ENCODE assay signal across 8 cellular contexts in the genomic region with DNA sequence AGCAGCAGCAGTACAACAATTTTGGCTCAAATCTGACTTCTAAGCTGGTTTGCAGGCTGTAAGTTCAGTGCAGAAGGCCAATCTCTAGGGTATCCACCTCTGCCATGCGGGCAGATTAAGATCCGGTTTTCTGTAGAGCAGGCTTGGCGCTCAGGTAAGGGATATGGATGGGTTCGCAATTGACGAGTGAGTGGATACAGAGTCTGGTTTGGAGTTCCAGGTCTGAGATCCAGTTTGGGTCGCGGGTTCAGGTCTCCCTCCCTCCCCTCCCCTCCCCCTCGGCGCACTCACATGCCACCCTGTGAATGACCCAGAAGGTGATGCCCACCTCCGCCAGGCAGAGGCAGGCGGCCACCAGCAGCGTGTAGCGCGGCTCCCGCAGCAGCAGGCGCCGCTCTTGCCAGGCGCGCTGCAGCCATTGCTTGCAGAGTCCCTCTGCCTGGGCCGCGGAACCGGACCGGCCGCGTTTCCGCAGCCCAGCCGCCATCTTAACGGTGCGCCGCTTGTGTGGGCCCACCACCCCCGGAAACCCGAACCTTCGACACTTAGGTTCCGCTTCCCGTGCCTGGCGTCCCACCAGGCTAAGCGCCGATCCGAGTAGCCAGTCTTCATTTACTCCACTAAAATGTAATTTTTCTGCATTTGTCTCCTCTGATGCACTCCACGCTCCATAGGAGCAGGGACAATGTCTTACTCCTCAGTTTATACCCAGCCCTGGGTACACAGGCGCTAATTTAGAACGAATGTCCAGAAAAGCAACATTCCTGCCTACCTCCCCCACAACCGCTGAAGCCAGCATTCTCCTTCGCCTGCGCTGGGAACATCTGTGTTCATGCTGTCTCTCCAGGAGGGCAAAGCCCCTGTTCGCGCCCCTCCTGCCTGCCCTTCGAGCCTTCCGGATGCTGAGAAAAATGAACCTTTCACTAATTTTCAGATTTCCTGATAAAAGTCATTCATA. TPM values are rescaled to one million over a fixed set of nuclear protein-coding genes. Genes with fewer than 3 reads are reported as not detected.
A peak's percentile ranks its signal among the peaks of the same experiment; 100 is the strongest.
DNase-seq lines count a peak whose midpoint lies in the region; ATAC-seq and TF ChIP-seq lines count a peak whose summit lies in the region.

A gene (minus strand): TSS at position 509 of the 958 bp plus-strand sequence. CDS start 22 bp downstream, at position 487.

- H3K4me1 ChIP-seq in GM23338 (ENCODE audit: insufficient read depth) (peaks cover 3% of the 10 kb centered on the region; the same call in 1 of the 2 replicates), osteoblast (ENCODE audit: insufficient read depth, low read length) (peaks cover 21% of the 10 kb centered on the region)

- peak within 1 kb of the TSS; percentile 100 for H2AFZ ChIP-seq in GM23338
- H2AFZ ChIP-seq in osteoblast (ENCODE audit: low read length), result peak within 1 kb of the TSS; percentile 100

- H3K9me2 ChIP-seq in GM23338 (ENCODE audit: insufficient read depth), result no peaks in the 10 kb centered on the region

- peaks cover 3% of the 10 kb centered on the region; the same call in 1 of the 3 replicates for H3K4me1 Mint-ChIP-seq in GM23338

- peaks cover 22% of the 10 kb centered on the region for H3K27me3 Mint-ChIP-seq in GM23338 (ENCODE audit: insufficient read depth, low read depth, poor library complexity)

- H3K36me3 Mint-ChIP-seq in GM23338 (ENCODE audit: low read depth), result peaks cover 24% of the 10 kb centered on the region
- H3K36me3 Mint-ChIP-seq in activated naive CD4-positive, alpha-beta T cell treated with anti-CD3 and anti-CD28 coated beads, Interleukin-2, amount 50 U/mL, for 72 hours, result peaks cover 0 to 16% of the 10 kb centered on the region in 2 donors

- no peaks in the 10 kb centered on the region for H3K27me3 ChIP-seq in GM23338 (ENCODE audit: insufficient read depth)
- no peaks in the 10 kb centered on the region for H3K27me3 ChIP-seq in MG63
- no peaks in the 10 kb centered on the region for H3K27me3 ChIP-seq in osteoblast (ENCODE audit: insufficient read depth, low read length)

- peak within 1 kb of the TSS; percentile 99 for H3K27ac ChIP-seq in GM23338 (ENCODE audit: low read depth)
- H3K27ac ChIP-seq in osteoblast (ENCODE audit: low read depth, low read length), result peak within 1 kb of the TSS; percentile 95
- peak within 1 kb of the TSS; percentile 88 for H3K27ac ChIP-seq in temporal lobe (ENCODE audit: low read depth, low read length)

- H3K9me3 ChIP-seq in MG63 (no peaks in the 10 kb centered on the region), osteoblast (ENCODE audit: low read depth, low read length) (no peaks in the 10 kb centered on the region)

- peaks cover 30% of the 10 kb centered on the region for H3K79me2 ChIP-seq in GM23338 (replicated peaks; ENCODE audit: insufficient read depth)
- H3K79me2 ChIP-seq in osteoblast (ENCODE audit: insufficient read depth, low read length), result peaks cover 22% of the 10 kb centered on the region

- H3K4me3 ChIP-seq in GM23338, result peak within 1 kb of the TSS; percentile 93
- H3K4me3 ChIP-seq in MG63, result peak within 1 kb of the TSS; percentile 90
- H3K4me3 ChIP-seq in osteoblast (ENCODE audit: insufficient read depth, low read length), result peak within 1 kb of the TSS; percentile 87

- TF ChIP-seq CTCF in GM23338 (conservative IDR thresholded peaks at IDR 0.05; ENCODE audit: low read depth in 2 of 2) (no peak), osteoblast (IDR thresholded peaks at IDR 0.05; ENCODE audit: extremely low read depth, low read depth, low read length) (no peak)

- H3K4me2 ChIP-seq in GM23338 (peak within 1 kb of the TSS; percentile 98), osteoblast (ENCODE audit: insufficient read depth, low read length) (peak within 1 kb of the TSS; percentile 100)

- peak within 1 kb of the TSS; percentile 99 for H3K27ac Mint-ChIP-seq in GM23338
- peak within 1 kb of the TSS; percentile 99 for H3K27ac Mint-ChIP-seq in activated naive CD4-positive, alpha-beta T cell treated with anti-CD3 and anti-CD28 coated beads, Interleukin-2, amount 50 U/mL, for 72 hours

- peak within 1 kb of the TSS; percentile 90 for H3K4me3 Mint-ChIP-seq in GM23338

- no peaks in the 10 kb centered on the region; the same call in 2 of the 3 replicates for H3K9me3 Mint-ChIP-seq in GM23338
- no peaks in the 10 kb centered on the region for H3K9me3 Mint-ChIP-seq in activated naive CD4-positive, alpha-beta T cell treated with anti-CD3 and anti-CD28 coated beads, Interleukin-2, amount 50 U/mL, for 72 hours

- DNase-seq in Daoy (ENCODE audit: low read depth) (peak; percentile 92), GM23338 (ENCODE audit: low spot score) (peak; percentile 95), MG63 (peak; percentile 84), glomerular visceral epithelial cell (ENCODE audit: extremely low spot score) (peak; percentile 82), osteoblast (ENCODE audit: insufficient read length, low spot score, missing footprints) (peak; percentile 97)
- DNase-seq in activated naive CD4-positive, alpha-beta T cell treated with anti-CD3 and anti-CD28 coated beads, Interleukin-2, amount 50 U/mL, for 72 hours (ENCODE audit: low spot score in 2 of 2), result peak; percentile 83 to 90

- H3K36me3 ChIP-seq in GM23338 (ENCODE audit: insufficient read depth) (0 out of 2 replicates have a peak, but pooled peaks cover 3% of the 10 kb centered on the region), MG63 (peaks cover 27% of the 10 kb centered on the region), osteoblast (ENCODE audit: insufficient read depth, low read length) (peaks cover 14% of the 10 kb centered on the region)

- peaks cover 20% of the 10 kb centered on the region for H4K20me1 ChIP-seq in GM23338 (replicated peaks; ENCODE audit: insufficient read depth)
- peaks cover 5% of the 10 kb centered on the region for H4K20me1 ChIP-seq in osteoblast (ENCODE audit: insufficient read depth, low read length)

- peaks cover 5% of the 10 kb centered on the region; the same call in 1 of the 2 replicates for H3F3A ChIP-seq in GM23338 (replicated peaks; ENCODE audit: low read depth)

- ATAC-seq in GM23338 (peak; percentile 44), SK-N-SH treated with all-trans-retinoic acid at 6 μM for 48 hours (peak; percentile 68)
- peak; percentile 50 to 56 for ATAC-seq in activated naive CD4-positive, alpha-beta T cell treated with anti-CD3 and anti-CD28 coated beads, Interleukin-2, amount 50 U/mL, for 72 hours

TF ChIP-seq in SK-N-SH treated with all-trans-retinoic acid at 6 μM for 48 hours, 23 proteins besides CTCF, POLR2A, EP300 and RAD21 (continues in another document):
- TF ChIP-seq RARB (CRISPR knock-in tag; IDR thresholded peaks at IDR 0.05) (no peak), TCF4 (CRISPR knock-in tag; IDR thresholded peaks at IDR 0.05; ENCODE audit: borderline replicate concordance) (no peak), PPARA (CRISPR knock-in tag; IDR thresholded peaks at IDR 0.05; ENCODE audit: borderline replicate concordance) (no peak), BACH2 (CRISPR knock-in tag; IDR thresholded peaks at IDR 0.05; ENCODE audit: borderline replicate concordance) (no peak), ARNTL (CRISPR knock-in tag; IDR thresholded peaks at IDR 0.05; ENCODE audit: borderline replicate concordance, low read depth) (no peak), OSR1 (CRISPR knock-in tag; IDR thresholded peaks at IDR 0.05) (no peak), TOX (CRISPR knock-in tag; IDR thresholded peaks at IDR 0.05; ENCODE audit: borderline replicate concordance) (no peak), ZNF565 (CRISPR knock-in tag; conservative IDR thresholded peaks at IDR 0.05; ENCODE audit: low read depth) (no peak)
- TF ChIP-seq, protein P1, sequence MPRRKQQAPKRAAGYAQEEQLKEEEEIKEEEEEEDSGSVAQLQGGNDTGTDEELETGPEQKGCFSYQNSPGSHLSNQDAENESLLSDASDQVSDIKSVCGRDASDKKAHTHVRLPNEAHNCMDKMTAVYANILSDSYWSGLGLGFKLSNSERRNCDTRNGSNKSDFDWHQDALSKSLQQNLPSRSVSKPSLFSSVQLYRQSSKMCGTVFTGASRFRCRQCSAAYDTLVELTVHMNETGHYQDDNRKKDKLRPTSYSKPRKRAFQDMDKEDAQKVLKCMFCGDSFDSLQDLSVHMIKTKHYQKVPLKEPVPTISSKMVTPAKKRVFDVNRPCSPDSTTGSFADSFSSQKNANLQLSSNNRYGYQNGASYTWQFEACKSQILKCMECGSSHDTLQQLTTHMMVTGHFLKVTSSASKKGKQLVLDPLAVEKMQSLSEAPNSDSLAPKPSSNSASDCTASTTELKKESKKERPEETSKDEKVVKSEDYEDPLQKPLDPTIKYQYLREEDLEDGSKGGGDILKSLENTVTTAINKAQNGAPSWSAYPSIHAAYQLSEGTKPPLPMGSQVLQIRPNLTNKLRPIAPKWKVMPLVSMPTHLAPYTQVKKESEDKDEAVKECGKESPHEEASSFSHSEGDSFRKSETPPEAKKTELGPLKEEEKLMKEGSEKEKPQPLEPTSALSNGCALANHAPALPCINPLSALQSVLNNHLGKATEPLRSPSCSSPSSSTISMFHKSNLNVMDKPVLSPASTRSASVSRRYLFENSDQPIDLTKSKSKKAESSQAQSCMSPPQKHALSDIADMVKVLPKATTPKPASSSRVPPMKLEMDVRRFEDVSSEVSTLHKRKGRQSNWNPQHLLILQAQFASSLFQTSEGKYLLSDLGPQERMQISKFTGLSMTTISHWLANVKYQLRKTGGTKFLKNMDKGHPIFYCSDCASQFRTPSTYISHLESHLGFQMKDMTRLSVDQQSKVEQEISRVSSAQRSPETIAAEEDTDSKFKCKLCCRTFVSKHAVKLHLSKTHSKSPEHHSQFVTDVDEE (CRISPR knock-in tag; IDR thresholded peaks at IDR 0.05), result no peak
- TF ChIP-seq, protein P2, sequence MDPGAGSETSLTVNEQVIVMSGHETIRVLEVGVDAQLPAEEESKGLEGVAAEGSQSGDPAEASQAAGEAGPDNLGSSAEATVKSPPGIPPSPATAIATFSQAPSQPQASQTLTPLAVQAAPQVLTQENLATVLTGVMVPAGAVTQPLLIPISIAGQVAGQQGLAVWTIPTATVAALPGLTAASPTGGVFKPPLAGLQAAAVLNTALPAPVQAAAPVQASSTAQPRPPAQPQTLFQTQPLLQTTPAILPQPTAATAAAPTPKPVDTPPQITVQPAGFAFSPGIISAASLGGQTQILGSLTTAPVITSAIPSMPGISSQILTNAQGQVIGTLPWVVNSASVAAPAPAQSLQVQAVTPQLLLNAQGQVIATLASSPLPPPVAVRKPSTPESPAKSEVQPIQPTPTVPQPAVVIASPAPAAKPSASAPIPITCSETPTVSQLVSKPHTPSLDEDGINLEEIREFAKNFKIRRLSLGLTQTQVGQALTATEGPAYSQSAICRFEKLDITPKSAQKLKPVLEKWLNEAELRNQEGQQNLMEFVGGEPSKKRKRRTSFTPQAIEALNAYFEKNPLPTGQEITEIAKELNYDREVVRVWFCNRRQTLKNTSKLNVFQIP (CRISPR knock-in tag; IDR thresholded peaks at IDR 0.05; ENCODE audit: borderline replicate concordance, low read depth), result no peak

RNA-seq across cellular contexts. Expression of the gene that starts here (rescaled TPM):
- total RNA-seq in Daoy (2014; rRNA removed; shearing (Covaris generic)), result 50.8 and 60.0 TPM in 2 replicates
- 107 and 109 TPM in 2 replicates for total RNA-seq in GM23338 (2014; rRNA removed; shearing (Covaris generic))
- polyA plus RNA-seq in GM23338 (2016; fragmentation: Nextera tagmentation; extraction: Ambion mirVana), result 76.9 and 87.9 TPM in 2 replicates
- total RNA-seq in MG63 (2014; rRNA removed; shearing (Covaris generic); ENCODE audit: low replicate concordance), result 57.2 and 59.0 TPM in 2 replicates
- total RNA-seq in activated naive CD4-positive, alpha-beta T cell treated with anti-CD3 and anti-CD28 coated beads, Interleukin-2, amount 50 U/mL, for 72 hours, result 10 to 100 TPM; 35.5 to 35.8 TPM
- total RNA-seq in osteoblast (26.8 and 28.9 TPM in 2 replicates), temporal lobe (5.4 TPM)

Comparison
In these comparisons a context has a peak if more than half of its experiments do, and no peak if none do; other contexts are left out.
1. Peak in every context shown above with its lines: DNase-seq, ATAC-seq, H3K4me3 ChIP-seq and H3K27ac ChIP-seq.